Comparison of ENCODE assay signal across 9 cellular contexts in the genomic region with DNA sequence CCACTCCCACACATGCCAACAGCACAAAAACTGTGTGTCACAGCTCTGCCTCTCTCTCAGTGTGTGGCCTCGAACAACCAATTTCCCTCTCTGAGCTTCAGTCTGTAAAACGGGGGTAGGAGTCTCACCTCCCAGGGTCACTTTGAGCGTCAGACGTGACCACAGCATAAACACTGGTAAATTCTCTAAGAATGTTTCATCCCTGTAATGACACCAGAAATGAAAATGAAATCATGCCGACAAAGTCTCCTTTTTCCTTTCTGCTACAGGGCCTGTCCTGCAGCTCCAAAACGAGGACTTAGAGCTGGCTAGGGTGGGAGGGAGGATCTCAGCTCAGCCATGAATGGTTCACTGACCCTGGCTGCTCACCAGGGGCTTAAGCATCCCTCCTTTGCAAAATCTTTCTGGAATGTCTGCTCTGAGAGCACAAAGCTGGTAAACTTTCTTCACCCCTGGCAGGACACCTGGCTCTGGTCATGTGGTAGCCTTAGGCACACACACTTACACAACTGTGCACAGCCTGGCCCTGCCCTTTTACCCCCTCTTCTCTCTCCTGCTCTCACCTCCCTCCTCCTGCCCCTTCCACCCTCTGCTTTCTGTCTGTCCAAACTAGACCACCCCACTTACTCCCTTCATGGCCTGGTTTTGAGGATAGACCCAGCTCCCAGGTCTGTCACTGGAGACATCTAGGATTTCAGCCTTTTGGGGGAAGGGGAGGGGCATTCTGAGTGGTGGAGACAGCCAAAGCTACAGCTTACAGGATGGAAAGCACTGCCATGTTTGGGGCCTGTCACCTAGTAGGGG. TPM values are rescaled to one million over a fixed set of nuclear protein-coding genes. Genes with fewer than 3 reads are reported as not detected.
DNase-seq lines count a peak whose midpoint lies in the region; ATAC-seq, FAIRE-seq and TF ChIP-seq lines count a peak whose summit lies in the region.
"Had no signal": no experiment of that assay in that cellular context is flagged by ENCODE, and none has a peak within 500 bp of the region (broad histone marks: within the 10 kb centered on the region; RNA-seq: fewer than 3 reads in every experiment).

No MANE protein-coding gene starts in this region.

- TF ChIP-seq CTCF in GM23338 (conservative IDR thresholded peaks at IDR 0.05; ENCODE audit: low read depth in 2 of 2) = no peak
- no peak for TF ChIP-seq CTCF in WTC11 (IDR thresholded peaks at IDR 0.05)
- no peak for TF ChIP-seq CTCF in left ventricle myocardium inferior (IDR thresholded peaks at IDR 0.05; ENCODE audit: borderline replicate concordance)
- TF ChIP-seq CTCF in smooth muscle cell (IDR thresholded peaks at IDR 0.05; ENCODE audit: borderline replicate concordance, insufficient read depth, poor library complexity, severe bottlenecking) = no peak

- H3K36me3 ChIP-seq in GM23338 (ENCODE audit: insufficient read depth) (peaks cover 5% of the 10 kb centered on the region; the same call in 1 of the 2 replicates), left ventricle myocardium inferior (no peaks in the 10 kb centered on the region), smooth muscle cell (ENCODE audit: low read depth) (no peaks in the 10 kb centered on the region)

- H3K4me3 Mint-ChIP-seq in GM23338 = no peak overlapping the region
- no peak overlapping the region for H3K4me3 Mint-ChIP-seq in WTC11
- H3K4me3 Mint-ChIP-seq: T-cell had no signal

- 3% methylated on average over 6 of the region's 6 CpGs for WGBS in smooth muscle cell (ENCODE audit: low lambda C conversion rate)

- DNase-seq in GM23338 (ENCODE audit: low spot score) (no peak), WTC11 (ENCODE audit: low spot score) (no peak), left ventricle myocardium inferior (no peak), smooth muscle cell (lab: John Stamatoyannopoulos, UW; ENCODE audit: unreplicated experiment) (no peak), GM12892 (ENCODE audit: insufficient read length) (no peak), CD1c-positive myeloid dendritic cell (ENCODE audit: extremely low spot score) (no peak)
- DNase-seq: T-cell had no signal

- peaks cover 14% of the 10 kb centered on the region for H3K27me3 Mint-ChIP-seq in GM23338 (ENCODE audit: insufficient read depth, low read depth, poor library complexity)
- H3K27me3 Mint-ChIP-seq in WTC11 (ENCODE audit: low read depth) = peaks cover 12% of the 10 kb centered on the region

- H3K9me2 ChIP-seq in GM23338 (ENCODE audit: insufficient read depth) = no peaks in the 10 kb centered on the region

- H3K27ac Mint-ChIP-seq in GM23338 (no peak overlapping the region; the same call in 1 of the 2 replicates), WTC11 (peak overlapping the region; percentile 43)
- H3K27ac Mint-ChIP-seq: T-cell had no signal

- intact Hi-C loops in left ventricle myocardium inferior (cut with micrococcal nuclease) = no loop called here

- peak overlapping the region; percentile 46 for H3K9ac ChIP-seq in smooth muscle cell (ENCODE audit: low read depth)

- H3K4me2 ChIP-seq in GM23338 = no peak overlapping the region
- peak overlapping the region; percentile 6 for H3K4me2 ChIP-seq in smooth muscle cell

- no peaks in the 10 kb centered on the region for H3F3A ChIP-seq in GM23338 (replicated peaks; ENCODE audit: low read depth)
- H3F3A ChIP-seq in smooth muscle cell (ENCODE audit: low read depth) = peaks cover 7% of the 10 kb centered on the region

- TF ChIP-seq POLR2A in GM12892 (IDR thresholded peaks at IDR 0.05; ENCODE audit: low read depth, low read length) = no peak

- H2AFZ ChIP-seq in GM23338 (peak overlapping the region; percentile 72), smooth muscle cell (ENCODE audit: low read depth) (no peak overlapping the region)

- H3K79me2 ChIP-seq in GM23338 (replicated peaks; ENCODE audit: insufficient read depth) (no peaks in the 10 kb centered on the region), smooth muscle cell (ENCODE audit: low read depth) (no peaks in the 10 kb centered on the region)

- H4K20me1 ChIP-seq in GM23338 (replicated peaks; ENCODE audit: insufficient read depth) (no peaks in the 10 kb centered on the region), smooth muscle cell (ENCODE audit: low read depth) (no peaks in the 10 kb centered on the region)

- ATAC-seq in GM23338 = peak; percentile 28
- ATAC-seq in WTC11 = peak; percentile 50
- ATAC-seq in GM18519 (IDR thresholded peaks at IDR 0.05; ENCODE audit: low FRiP score, unreplicated experiment) = no peak
- no peak for ATAC-seq in GM18870 (IDR thresholded peaks at IDR 0.05; ENCODE audit: unreplicated experiment)
- ATAC-seq: T-cell had no signal

- FAIRE-seq in GM12892 (lab: Jason Lieb, UNC) = no peak

- H3K9me3 ChIP-seq in left ventricle myocardium inferior (replicated peaks) = peaks cover 7% of the 10 kb centered on the region
- H3K9me3 ChIP-seq in smooth muscle cell (replicated peaks; ENCODE audit: low read depth) = no peaks in the 10 kb centered on the region

- peaks cover 53% of the 10 kb centered on the region for H3K4me1 Mint-ChIP-seq in GM23338
- H3K4me1 Mint-ChIP-seq in WTC11 = peaks cover 71% of the 10 kb centered on the region

- H3K36me3 Mint-ChIP-seq in GM23338 (ENCODE audit: low read depth) = peaks cover 9% of the 10 kb centered on the region; the same call in 2 of the 3 replicates
- H3K36me3 Mint-ChIP-seq in WTC11 = peaks cover 20% of the 10 kb centered on the region
- H3K36me3 Mint-ChIP-seq: T-cell had no signal

- H3K4me1 ChIP-seq in GM23338 (ENCODE audit: insufficient read depth) = peaks cover 33% of the 10 kb centered on the region
- peaks cover 91% of the 10 kb centered on the region for H3K4me1 ChIP-seq in left ventricle myocardium inferior
- peaks cover 34% of the 10 kb centered on the region for H3K4me1 ChIP-seq in smooth muscle cell (ENCODE audit: low read depth)

- no peak overlapping the region for H3K4me3 ChIP-seq in GM23338
- no peak overlapping the region for H3K4me3 ChIP-seq in left ventricle myocardium inferior
- no peak overlapping the region for H3K4me3 ChIP-seq in smooth muscle cell

- H3K27ac ChIP-seq in GM23338 (ENCODE audit: low read depth) (peak overlapping the region; percentile 45; the same call in 1 of the 2 replicates), left ventricle myocardium inferior (replicated peaks) (peak overlapping the region; percentile 83), smooth muscle cell (ENCODE audit: low read depth) (peak overlapping the region; percentile 85)

- CTCF ChIA-PET in WTC11 (lab: Charles Lee) = interaction anchor here (0.8 to 1.5 kb wide), 5 partner anchors 9 to 269 kb away, joined by 3 to 6 read pairs (median 4); no protein-coding TSS in a partner anchor

- H3K9me3 Mint-ChIP-seq in GM23338 = peaks cover 18% of the 10 kb centered on the region
- peaks cover 17% of the 10 kb centered on the region for H3K9me3 Mint-ChIP-seq in WTC11
- H3K9me3 Mint-ChIP-seq: T-cell had no signal

- POLR2A ChIA-PET in WTC11 (lab: Charles Lee) = no interaction called here

- H3K27me3 ChIP-seq in GM23338 (ENCODE audit: insufficient read depth) (no peaks in the 10 kb centered on the region), left ventricle myocardium inferior (ENCODE audit: low read depth) (no peaks in the 10 kb centered on the region), smooth muscle cell (ENCODE audit: low read depth) (no peaks in the 10 kb centered on the region)

TF ChIP-seq in GM23338, 12 proteins besides CTCF, POLR2A, EP300 and RAD21 (continues in another document):
- no peak for TF ChIP-seq ZNF331 (CRISPR knock-in tag; IDR thresholded peaks at IDR 0.05; ENCODE audit: low read depth)

TF ChIP-seq in WTC11, 78 proteins besides CTCF, POLR2A, EP300 and RAD21 (continues in another document):
- no peak for TF ChIP-seq ZNF317 (CRISPR knock-in tag; IDR thresholded peaks at IDR 0.05; ENCODE audit: borderline replicate concordance, low read depth)
- TF ChIP-seq, protein P1, sequence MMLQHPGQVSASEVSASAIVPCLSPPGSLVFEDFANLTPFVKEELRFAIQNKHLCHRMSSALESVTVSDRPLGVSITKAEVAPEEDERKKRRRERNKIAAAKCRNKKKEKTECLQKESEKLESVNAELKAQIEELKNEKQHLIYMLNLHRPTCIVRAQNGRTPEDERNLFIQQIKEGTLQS (CRISPR knock-in tag; conservative IDR thresholded peaks at IDR 0.05) = no peak
- no peak for TF ChIP-seq ETV6 (CRISPR knock-in tag; IDR thresholded peaks at IDR 0.05)
- TF ChIP-seq ZNF121 (CRISPR knock-in tag; IDR thresholded peaks at IDR 0.05) = no peak
- TF ChIP-seq CREM (CRISPR knock-in tag; IDR thresholded peaks at IDR 0.05) = no peak
- TF ChIP-seq, protein P2, sequence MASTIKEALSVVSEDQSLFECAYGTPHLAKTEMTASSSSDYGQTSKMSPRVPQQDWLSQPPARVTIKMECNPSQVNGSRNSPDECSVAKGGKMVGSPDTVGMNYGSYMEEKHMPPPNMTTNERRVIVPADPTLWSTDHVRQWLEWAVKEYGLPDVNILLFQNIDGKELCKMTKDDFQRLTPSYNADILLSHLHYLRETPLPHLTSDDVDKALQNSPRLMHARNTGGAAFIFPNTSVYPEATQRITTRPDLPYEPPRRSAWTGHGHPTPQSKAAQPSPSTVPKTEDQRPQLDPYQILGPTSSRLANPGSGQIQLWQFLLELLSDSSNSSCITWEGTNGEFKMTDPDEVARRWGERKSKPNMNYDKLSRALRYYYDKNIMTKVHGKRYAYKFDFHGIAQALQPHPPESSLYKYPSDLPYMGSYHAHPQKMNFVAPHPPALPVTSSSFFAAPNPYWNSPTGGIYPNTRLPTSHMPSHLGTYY (CRISPR knock-in tag; IDR thresholded peaks at IDR 0.05) = no peak
- no peak for TF ChIP-seq MLX (CRISPR knock-in tag; IDR thresholded peaks at IDR 0.05)

RNA-seq across cellular contexts. Expression of gene TSKU, which starts 12.3 kb away (rescaled TPM):
- 31.1 and 33.8 TPM in 2 replicates for total RNA-seq in GM23338 (2014; rRNA removed; shearing (Covaris generic))
- polyA plus RNA-seq in GM23338 (2016; fragmentation: Nextera tagmentation; extraction: Ambion mirVana) (9.0 and 11.7 TPM in 2 replicates), smooth muscle cell (122 and 144 TPM in 2 replicates)
- total RNA-seq in WTC11 (2021) (24.0 to 30.3 TPM (median 24.4 TPM) in 3 replicates), left ventricle myocardium inferior (12.1 TPM), smooth muscle cell (75.2 and 76.5 TPM in 2 replicates)
- 0.40 TPM for polyA plus RNA-seq in GM12892 (2012; ENCODE audit: missing spikeins)

Comparison
In these comparisons a context has a peak if more than half of its experiments do, and no peak if none do; other contexts are left out.
1. ATAC-seq: peak in GM23338 (single experiment) and WTC11 (single experiment); none in GM18519 (single experiment) and GM18870 (single experiment).
2. Peak in every context shown above with its lines, with median percentiles within 50 percentile points of each other: H3K27ac ChIP-seq.